ENCODE assay signal across 25 cellular contexts in genomic region chr15:51114437-51115119, GRCh38. TPM values are rescaled to one million over a fixed set of nuclear protein-coding genes. Genes with fewer than 3 reads are reported as not detected.
DNase-seq lines count a peak whose midpoint lies in the region; ATAC-seq and TF ChIP-seq lines count a peak whose summit lies in the region.
"Had no signal": no experiment of that assay in that cellular context is flagged by ENCODE, and none has a peak within 500 bp of the region (broad histone marks: within the 10 kb centered on the region; RNA-seq: fewer than 3 reads in every experiment).

No MANE protein-coding gene starts in this region.

- H3K27ac ChIP-seq in GM23248: no peak overlapping the region
- no peak overlapping the region for H3K27ac ChIP-seq in fibroblast of lung (ENCODE audit: insufficient read depth, low read length)
- H3K27ac ChIP-seq: HL-60 had no signal

- in situ Hi-C loops in GM23248 (cut with MboI): no loop called here
- in situ Hi-C loops in astrocyte of the cerebellum (cut with HindIII; ENCODE audit: low sequenced_read_pairs): no loop called here

- no peak for ATAC-seq in HG03378 (IDR thresholded peaks at IDR 0.05; ENCODE audit: unreplicated experiment)
- ATAC-seq: WTC11 had no signal

- H3K36me3 ChIP-seq in GM23248 (ENCODE audit: low read depth): no peaks in the 10 kb centered on the region
- no peaks in the 10 kb centered on the region for H3K36me3 ChIP-seq in fibroblast of lung (ENCODE audit: control insufficient read depth, insufficient read depth, low read length)
- H3K36me3 ChIP-seq: esophagus squamous epithelium, HAP-1 had no signal

- H2AFZ ChIP-seq in GM23248: no peak overlapping the region
- no peak overlapping the region for H2AFZ ChIP-seq in fibroblast of lung (ENCODE audit: low read length)

- 55 to 62% methylated on average over 5 of the region's 5 CpGs for WGBS in GM23248 (ENCODE audit: low coverage in 1 of 2, low lambda C conversion rate in 2 of 2, missing lambda C conversion rate in 2 of 2), 2 experiments

- peaks cover 32% of the 10 kb centered on the region for H3F3A ChIP-seq in GM23248 (ENCODE audit: insufficient read depth)

- H3K4me2 ChIP-seq in GM23248 (ENCODE audit: unreplicated experiment) (no peak overlapping the region), fibroblast of lung (ENCODE audit: extremely low read depth, insufficient read depth, low read length) (no peak overlapping the region)

- peak; percentile 56 for DNase-seq in GM23248
- peak; percentile 82 for DNase-seq in astrocyte of the cerebellum (ENCODE audit: low read depth)
- peak; percentile 66 to 70 for DNase-seq in fibroblast of lung (ENCODE audit: low read depth in 2 of 2)
- peak; percentile 45 for DNase-seq in stromal cell of bone marrow (ENCODE audit: low read depth)
- DNase-seq in DMS79 treated with DMSO at 0.1 percent for 48 hours (lab: John Stamatoyannopoulos, UW): no peak
- no peak for DNase-seq in erythroblast (lab: John Stamatoyannopoulos, UW)
- DNase-seq: activated naive CD4-positive, alpha-beta T cell treated with anti-CD3 and anti-CD28 coated beads, Interleukin-2, amount 50 U/mL, for 16 hours; C1 segment of cervical spinal cord; Calu3; effector memory CD4-positive, alpha-beta T cell; EL; esophagus squamous epithelium; head of caudate nucleus; Kasumi-1; mammary epithelial cell; NCI-H1105; NCI-H1930; posterior cingulate gyrus; SIG-M5; SW 1271; T1000 had no signal

- no peak for TF ChIP-seq POLR2A in erythroblast (IDR thresholded peaks at IDR 0.05; ENCODE audit: low read length)

- H3K4me1 ChIP-seq in GM23248 (ENCODE audit: insufficient read depth) (peaks cover 27% of the 10 kb centered on the region), fibroblast of lung (ENCODE audit: control insufficient read depth, extremely low read depth, insufficient read depth, low read length) (no peaks in the 10 kb centered on the region)
- H3K4me1 ChIP-seq: HAP-1 had no signal

- H4K20me1 ChIP-seq in GM23248 (ENCODE audit: insufficient read depth): no peaks in the 10 kb centered on the region
- no peaks in the 10 kb centered on the region for H4K20me1 ChIP-seq in fibroblast of lung (ENCODE audit: control insufficient read depth, extremely low read depth, insufficient read depth, low read length)

- H3K9me3 ChIP-seq in GM23248 (ENCODE audit: low read depth) (no peaks in the 10 kb centered on the region), fibroblast of lung (ENCODE audit: control insufficient read depth, insufficient read depth, low read depth, low read length) (no peaks in the 10 kb centered on the region)
- H3K9me3 ChIP-seq: esophagus squamous epithelium, HAP-1 had no signal

- TF ChIP-seq CTCF in astrocyte of the cerebellum (IDR thresholded peaks at IDR 0.05; ENCODE audit: low read depth, low read length, missing control alignments) (no peak), fibroblast of lung (conservative IDR thresholded peaks at IDR 0.05 in 1 of 2, IDR thresholded peaks at IDR 0.05 in 1 of 2; ENCODE audit: low read depth in 1 of 2, low read length in 2 of 2) (no peak)

- H3K4me3 ChIP-seq in GM23248 (no peak overlapping the region), astrocyte of the cerebellum (ENCODE audit: low read depth, low read length) (no peak overlapping the region), fibroblast of lung (replicated peaks in 1 of 4; ENCODE audit: control extremely low read depth in 1 of 4, insufficient read depth in 1 of 4, low read depth in 3 of 4, low read length in 4 of 4) (no peak overlapping the region)
- H3K4me3 ChIP-seq: esophagus squamous epithelium, HAP-1 had no signal

- H3K27me3 ChIP-seq in GM23248 (replicated peaks; ENCODE audit: insufficient read depth): no peaks in the 10 kb centered on the region
- no peaks in the 10 kb centered on the region for H3K27me3 ChIP-seq in fibroblast of lung (ENCODE audit: control insufficient read depth, insufficient read depth, low read length)
- H3K27me3 ChIP-seq: esophagus squamous epithelium had no signal

- no peaks in the 10 kb centered on the region for H3K79me2 ChIP-seq in GM23248 (ENCODE audit: insufficient read depth)
- no peaks in the 10 kb centered on the region for H3K79me2 ChIP-seq in fibroblast of lung (ENCODE audit: control insufficient read depth, insufficient read depth, low read length)

- H3K9me2 ChIP-seq in GM23248 (ENCODE audit: insufficient read depth): no peaks in the 10 kb centered on the region

- no peak overlapping the region for H3K9ac ChIP-seq in GM23248
- no peak overlapping the region for H3K9ac ChIP-seq in fibroblast of lung (ENCODE audit: insufficient read depth, low read length)

RNA-seq across cellular contexts. Expression of gene TNFAIP8L3, which starts 19.9 kb away (rescaled TPM):
- total RNA-seq in GM23248 (2014; rRNA removed; shearing (Covaris generic)): 2.8 and 6.8 TPM in 2 replicates
- 2.0 and 2.5 TPM in 2 replicates for polyA plus RNA-seq in GM23248 (2016; fragmentation: Nextera tagmentation; extraction: Ambion mirVana)
- total RNA-seq in fibroblast of lung: 10.7 and 12.3 TPM in 2 replicates
- polyA plus RNA-seq in fibroblast of lung: 0.57 and 3.9 TPM in 2 replicates
- polyA plus RNA-seq in fibroblast of lung (2012): 1.3 and 8.8 TPM in 2 replicates
- polyA minus RNA-seq in fibroblast of lung (ENCODE audit: low replicate concordance): 0.35 and 1.5 TPM in 2 replicates
- total RNA-seq: Calu3 had no signal

Comparison
In these comparisons a context has a peak if more than half of its experiments do, and no peak if none do; other contexts are left out.
1. DNase-seq: peak in GM23248 (single experiment), astrocyte of the cerebellum (single experiment), fibroblast of lung (2 of 2) and stromal cell of bone marrow (single experiment); none in DMS79 treated with DMSO at 0.1 percent for 48 hours (single experiment) and erythroblast (0 of 2).